8 cellular contexts compared by ENCODE assay signal in the genomic region with DNA sequence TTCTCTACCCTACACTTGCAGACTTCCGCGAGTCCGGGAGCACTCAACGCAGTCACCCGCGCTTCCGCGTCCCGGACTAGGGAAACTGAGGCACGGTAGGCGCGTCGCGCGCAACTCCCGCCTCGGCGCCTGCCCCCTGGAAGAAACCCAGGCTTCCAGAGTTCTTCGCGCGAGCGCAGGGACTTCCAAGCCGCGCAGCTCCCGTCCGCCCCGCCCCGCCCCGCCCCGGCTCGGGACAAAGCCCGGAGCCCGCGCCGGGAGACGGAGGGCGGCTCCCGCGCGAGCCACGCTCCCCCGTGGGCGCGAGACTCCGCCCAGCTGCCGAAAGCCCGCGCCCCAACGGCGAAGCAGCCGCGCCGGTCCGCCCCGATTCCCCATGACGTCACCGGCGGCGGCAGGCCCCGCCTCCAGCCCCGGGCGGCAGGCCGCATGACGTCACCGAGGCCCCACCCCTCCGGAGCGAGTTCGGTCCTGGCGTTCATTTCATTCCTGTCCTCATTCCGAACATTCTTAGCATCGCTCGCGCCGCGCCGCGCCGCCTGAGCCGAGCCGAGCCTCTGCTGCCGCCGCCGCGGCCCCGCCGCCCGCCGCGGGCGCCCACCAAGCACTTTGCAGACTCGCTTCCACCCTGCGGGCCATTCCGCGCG. TPM values are rescaled to one million over a fixed set of nuclear protein-coding genes. Genes with fewer than 3 reads are reported as not detected.
DNase-seq lines count a peak whose midpoint lies in the region; ATAC-seq and TF ChIP-seq lines count a peak whose summit lies in the region.

A gene (plus strand): TSS at position 498 of the 647 bp plus-strand sequence.

- peak; percentile 91 for ATAC-seq in GM19035 (IDR thresholded peaks at IDR 0.05; ENCODE audit: unreplicated experiment)
- ATAC-seq in HG03432 (IDR thresholded peaks at IDR 0.05; ENCODE audit: unreplicated experiment) = peak; percentile 91
- peak; percentile 98 for ATAC-seq in lower lobe of right lung

- H3K27ac ChIP-seq in ACC112 (ENCODE audit: low read depth, low read length) = peak within 1 kb of the TSS; percentile 78
- H3K27ac ChIP-seq in lower lobe of right lung = peak within 1 kb of the TSS; percentile 93

- H3K79me2 ChIP-seq in ACC112 (ENCODE audit: control insufficient read depth, insufficient read depth, low read length, unreplicated experiment) = peaks cover 47% of the 10 kb centered on the region

- H3K9me3 ChIP-seq in lower lobe of right lung = no peaks in the 10 kb centered on the region

- H2AFZ ChIP-seq in ACC112 (ENCODE audit: low read length, unreplicated experiment) = peak within 1 kb of the TSS; percentile 85

- TF ChIP-seq CTCF in lower lobe of right lung (IDR thresholded peaks at IDR 0.05) = no peak

- H3K4me1 ChIP-seq in ACC112 (ENCODE audit: control insufficient read depth, insufficient read depth, low read length, unreplicated experiment) (peaks cover 28% of the 10 kb centered on the region), lower lobe of right lung (peaks cover 33% of the 10 kb centered on the region)

- H3K27me3 ChIP-seq in ACC112 (ENCODE audit: insufficient read depth, low read length) = no peaks in the 10 kb centered on the region
- H3K27me3 ChIP-seq in lower lobe of right lung (ENCODE audit: low read depth) = no peaks in the 10 kb centered on the region

- DNase-seq in NCI-H526 (lab: John Stamatoyannopoulos, UW) (peak; percentile 54 to 95), lower lobe of right lung (peak; percentile 94)
- DNase-seq in activated CD8-positive, alpha-beta memory T cell treated with anti-CD3 and anti-CD28 coated beads for 4 hours (ENCODE audit: low read depth in 2 of 2) = peak; percentile 44 to 64
- peak; percentile 76 for DNase-seq in effector CD4-positive, alpha-beta T cell
- peak; percentile 86 to 89 for DNase-seq in stimulated activated CD4-positive, alpha-beta T cell treated with anti-CD3 and anti-CD28 coated beads, Interleukin-4, amount 100 ng/mL, for 4 hours

- H3K36me3 ChIP-seq in ACC112 (ENCODE audit: insufficient read depth, low read length) (no peaks in the 10 kb centered on the region), lower lobe of right lung (no peaks in the 10 kb centered on the region)

- intact Hi-C loops in lower lobe of right lung (cut with DNase I) = loop anchor here (10.0 kb wide), 1 partner anchor 131 kb away; no protein-coding TSS in a partner anchor

- H3K4me3 ChIP-seq in ACC112 (ENCODE audit: low read depth, low read length) (peak within 1 kb of the TSS; percentile 98), lower lobe of right lung (peak within 1 kb of the TSS; percentile 74)

RNA-seq across cellular contexts. Expression of the gene that starts here (rescaled TPM):
- total RNA-seq in lower lobe of right lung = 51.9 TPM

Comparison
In these comparisons a context has a peak if more than half of its experiments do, and no peak if none do; other contexts are left out.
1. Peak in every context shown above with its lines: DNase-seq, ATAC-seq, H3K4me3 ChIP-seq and H3K27ac ChIP-seq.